ENCODE assay signal across 11 cellular contexts in the genomic region with DNA sequence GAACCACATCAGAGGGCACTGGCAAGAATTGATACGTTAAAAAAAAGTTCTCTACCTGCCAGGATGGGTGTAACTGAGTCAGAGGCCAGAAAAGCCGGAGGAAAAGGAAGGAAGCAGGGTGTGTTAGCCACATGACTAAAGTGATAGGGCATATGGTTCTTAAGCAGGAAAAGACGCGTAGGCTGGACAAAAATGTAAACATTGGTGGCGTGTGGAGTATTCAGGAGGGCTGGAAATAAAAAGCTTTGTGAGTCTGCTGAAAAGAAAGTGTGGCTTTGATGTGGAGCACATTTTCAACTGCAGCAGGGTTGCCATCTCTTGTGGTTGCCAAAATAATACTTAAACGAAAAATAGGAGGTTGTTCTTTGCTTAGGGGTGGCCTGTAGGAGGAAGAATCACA.
DNase-seq lines count a peak whose midpoint lies in the region; ATAC-seq and TF ChIP-seq lines count a peak whose summit lies in the region.
"Had no signal": no experiment of that assay in that cellular context is flagged by ENCODE, and none has a peak within 500 bp of the region (broad histone marks: within the 10 kb centered on the region; RNA-seq: fewer than 3 reads in every experiment).

No MANE protein-coding gene starts in this region.

- no peak for TF ChIP-seq CTCF in CD4-positive, alpha-beta T cell (IDR thresholded peaks at IDR 0.05)

- H3K4me3 ChIP-seq in Jurkat, Clone E6-1 (ENCODE audit: low read length): peak overlapping the region; percentile 27
- H3K4me3 ChIP-seq: SK-N-MC had no signal

- H3K27me3 ChIP-seq in CD4-positive, alpha-beta T cell (ENCODE audit: control insufficient read depth, insufficient read depth, low read length): no peaks in the 10 kb centered on the region

- POLR2A ChIA-PET in CD4-positive, alpha-beta T cell (lab: Charles Lee): interaction anchor here (0.6 to 1.5 kb wide), 6 partner anchors 33 to 320 kb away, joined by 3 to 7 read pairs (median 4); a partner anchor contains a TSS

- H3K27ac ChIP-seq in CD4-positive, alpha-beta T cell (ENCODE audit: low read depth, low read length): peak overlapping the region; percentile 42
- H3K27ac ChIP-seq in substantia nigra (ENCODE audit: low read depth, low read length, poor library complexity, severe bottlenecking): no peak overlapping the region
- H3K27ac ChIP-seq: SK-N-MC had no signal

- ATAC-seq in CD4-positive, alpha-beta T cell (ENCODE audit: poor library complexity): peak; percentile 79
- ATAC-seq in activated naive CD4-positive, alpha-beta T cell treated with anti-CD3 and anti-CD28 coated beads, Interleukin-2, amount 50 U/mL, for 72 hours: peak; percentile 84 to 91
- ATAC-seq in left colon: peak; percentile 77
- no peak for ATAC-seq in GM18867 (IDR thresholded peaks at IDR 0.05; ENCODE audit: unreplicated experiment)
- no peak for ATAC-seq in GM21717 (IDR thresholded peaks at IDR 0.05; ENCODE audit: unreplicated experiment)
- ATAC-seq in HG03095 (IDR thresholded peaks at IDR 0.05; ENCODE audit: unreplicated experiment): no peak

- peak in 8 of 10 experiments; percentile 4 to 40 (median 22) for DNase-seq in CD4-positive, alpha-beta T cell
- DNase-seq in Jurkat, Clone E6-1 (ENCODE audit: low read depth, low spot score): peak; percentile 96
- DNase-seq in activated naive CD4-positive, alpha-beta T cell treated with anti-CD3 and anti-CD28 coated beads, Interleukin-2, amount 50 U/mL, for 72 hours (ENCODE audit: low spot score in 2 of 2): peak; percentile 42 to 62
- no peak for DNase-seq in left colon
- DNase-seq in substantia nigra (lab: John Stamatoyannopoulos, UW): no peak
- DNase-seq: NCI-H1436 treated with DMSO at 0.1 percent for 48 hours, nucleus accumbens had no signal

- H3K4me3 Mint-ChIP-seq in CD4-positive, alpha-beta T cell: peak overlapping the region; percentile 34

- H3K27me3 Mint-ChIP-seq in CD4-positive, alpha-beta T cell: no peaks in the 10 kb centered on the region

- H3K27ac Mint-ChIP-seq in CD4-positive, alpha-beta T cell: peak overlapping the region; percentile 74
- peak overlapping the region; percentile 32 to 68 for H3K27ac Mint-ChIP-seq in activated naive CD4-positive, alpha-beta T cell treated with anti-CD3 and anti-CD28 coated beads, Interleukin-2, amount 50 U/mL, for 72 hours

- H3K9me3 ChIP-seq in CD4-positive, alpha-beta T cell (ENCODE audit: control insufficient read depth, low read length): no peaks in the 10 kb centered on the region

- peaks cover 61% of the 10 kb centered on the region for H3K4me1 Mint-ChIP-seq in CD4-positive, alpha-beta T cell (ENCODE audit: low read depth)

- CTCF ChIA-PET in CD4-positive, alpha-beta T cell (lab: Charles Lee): no interaction called here

- intact Hi-C loops in CD4-positive, alpha-beta T cell (cut with DNase I, micrococcal nuclease): loop anchor here in 1 of 2 experiments (5.0 kb wide), 1 partner anchor 77 kb away; no protein-coding TSS in a partner anchor
- intact Hi-C loops in left colon (cut with DNase I, micrococcal nuclease): no loop called here

- H3K36me3 Mint-ChIP-seq in CD4-positive, alpha-beta T cell (ENCODE audit: low read depth): no peaks in the 10 kb centered on the region
- H3K36me3 Mint-ChIP-seq in activated naive CD4-positive, alpha-beta T cell treated with anti-CD3 and anti-CD28 coated beads, Interleukin-2, amount 50 U/mL, for 72 hours: peaks cover 3 to 8% of the 10 kb centered on the region in 2 donors

- H3K9me3 Mint-ChIP-seq in CD4-positive, alpha-beta T cell: no peaks in the 10 kb centered on the region
- peaks cover 0 to 4% of the 10 kb centered on the region in 2 donors for H3K9me3 Mint-ChIP-seq in activated naive CD4-positive, alpha-beta T cell treated with anti-CD3 and anti-CD28 coated beads, Interleukin-2, amount 50 U/mL, for 72 hours

Comparison
In these comparisons a context has a peak if more than half of its experiments do, and no peak if none do; other contexts are left out.
1. ATAC-seq: peak in CD4-positive, alpha-beta T cell (single experiment), activated naive CD4-positive, alpha-beta T cell treated with anti-CD3 and anti-CD28 coated beads, Interleukin-2, amount 50 U/mL, for 72 hours (2 of 2) and left colon (single experiment); none in GM18867 (single experiment), GM21717 (single experiment) and HG03095 (single experiment).
2. DNase-seq: peak in CD4-positive, alpha-beta T cell (8 of 10), Jurkat, Clone E6-1 (single experiment) and activated naive CD4-positive, alpha-beta T cell treated with anti-CD3 and anti-CD28 coated beads, Interleukin-2, amount 50 U/mL, for 72 hours (2 of 2); none in left colon (0 of 2) and substantia nigra (0 of 49).